In genomic region chr4:158186815-158187214, GRCh38 we compare ENCODE assay signal across 3 cellular contexts.
TF ChIP-seq lines count a peak whose summit lies in the region.

No MANE protein-coding gene starts in this region.

TF ChIP-seq in SK-N-SH, 30 proteins besides CTCF, POLR2A, EP300 and RAD21 (continued from another document):
- 0 out of 2 replicates have a peak, but pooled peaks have one; percentile 26 for TF ChIP-seq USF1 (IDR thresholded peaks at IDR 0.05; ENCODE audit: borderline replicate concordance, low read depth)

TF ChIP-seq in SK-N-SH treated with all-trans-retinoic acid at 6 μM for 48 hours, 23 proteins besides CTCF, POLR2A, EP300 and RAD21 (continued from another document):
- TF ChIP-seq TSHZ2 (CRISPR knock-in tag; IDR thresholded peaks at IDR 0.05) (no peak), OSR1 (CRISPR knock-in tag; IDR thresholded peaks at IDR 0.05) (no peak), PPARA (CRISPR knock-in tag; IDR thresholded peaks at IDR 0.05; ENCODE audit: borderline replicate concordance) (no peak), ISL1 (CRISPR knock-in tag; IDR thresholded peaks at IDR 0.05) (no peak), ZNF70 (CRISPR knock-in tag; IDR thresholded peaks at IDR 0.05) (no peak), CSRNP3 (CRISPR knock-in tag; IDR thresholded peaks at IDR 0.05) (no peak), ARNTL (CRISPR knock-in tag; IDR thresholded peaks at IDR 0.05; ENCODE audit: borderline replicate concordance, low read depth) (no peak), ESRRG (CRISPR knock-in tag; IDR thresholded peaks at IDR 0.05) (no peak), BACH2 (CRISPR knock-in tag; IDR thresholded peaks at IDR 0.05; ENCODE audit: borderline replicate concordance) (no peak), ZFP30 (CRISPR knock-in tag; IDR thresholded peaks at IDR 0.05) (no peak)

TF ChIP-seq in Ishikawa, 13 proteins besides CTCF, POLR2A, EP300 and RAD21 (continued from another document):
- TF ChIP-seq REST (IDR thresholded peaks at IDR 0.05; ENCODE audit: low read depth), result no peak
- TF ChIP-seq USF1 (IDR thresholded peaks at IDR 0.05), result peak; percentile 56; the same call in 1 of the 2 replicates
